ENCODE assay signal across 1 cellular context in genomic region chr9:129273941-129274709, GRCh38.
TF ChIP-seq lines count a peak whose summit lies in the region.

No MANE protein-coding gene starts in this region.

TF ChIP-seq in HepG2, 621 proteins besides CTCF, POLR2A, EP300 and RAD21 (continued from another document):
- TF ChIP-seq, protein P1, sequence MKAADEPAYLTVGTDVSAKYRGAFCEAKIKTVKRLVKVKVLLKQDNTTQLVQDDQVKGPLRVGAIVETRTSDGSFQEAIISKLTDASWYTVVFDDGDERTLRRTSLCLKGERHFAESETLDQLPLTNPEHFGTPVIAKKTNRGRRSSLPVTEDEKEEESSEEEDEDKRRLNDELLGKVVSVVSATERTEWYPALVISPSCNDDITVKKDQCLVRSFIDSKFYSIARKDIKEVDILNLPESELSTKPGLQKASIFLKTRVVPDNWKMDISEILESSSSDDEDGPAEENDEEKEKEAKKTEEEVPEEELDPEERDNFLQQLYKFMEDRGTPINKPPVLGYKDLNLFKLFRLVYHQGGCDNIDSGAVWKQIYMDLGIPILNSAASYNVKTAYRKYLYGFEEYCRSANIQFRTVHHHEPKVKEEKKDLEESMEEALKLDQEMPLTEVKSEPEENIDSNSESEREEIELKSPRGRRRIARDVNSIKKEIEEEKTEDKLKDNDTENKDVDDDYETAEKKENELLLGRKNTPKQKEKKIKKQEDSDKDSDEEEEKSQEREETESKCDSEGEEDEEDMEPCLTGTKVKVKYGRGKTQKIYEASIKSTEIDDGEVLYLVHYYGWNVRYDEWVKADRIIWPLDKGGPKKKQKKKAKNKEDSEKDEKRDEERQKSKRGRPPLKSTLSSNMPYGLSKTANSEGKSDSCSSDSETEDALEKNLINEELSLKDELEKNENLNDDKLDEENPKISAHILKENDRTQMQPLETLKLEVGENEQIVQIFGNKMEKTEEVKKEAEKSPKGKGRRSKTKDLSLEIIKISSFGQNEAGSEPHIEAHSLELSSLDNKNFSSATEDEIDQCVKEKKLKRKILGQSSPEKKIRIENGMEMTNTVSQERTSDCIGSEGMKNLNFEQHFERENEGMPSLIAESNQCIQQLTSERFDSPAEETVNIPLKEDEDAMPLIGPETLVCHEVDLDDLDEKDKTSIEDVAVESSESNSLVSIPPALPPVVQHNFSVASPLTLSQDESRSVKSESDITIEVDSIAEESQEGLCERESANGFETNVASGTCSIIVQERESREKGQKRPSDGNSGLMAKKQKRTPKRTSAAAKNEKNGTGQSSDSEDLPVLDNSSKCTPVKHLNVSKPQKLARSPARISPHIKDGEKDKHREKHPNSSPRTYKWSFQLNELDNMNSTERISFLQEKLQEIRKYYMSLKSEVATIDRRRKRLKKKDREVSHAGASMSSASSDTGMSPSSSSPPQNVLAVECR (CRISPR knock-in tag; IDR thresholded peaks at IDR 0.05; ENCODE audit: borderline replicate concordance) = no peak
- no peak for TF ChIP-seq SMARCE1 (IDR thresholded peaks at IDR 0.05; ENCODE audit: borderline replicate concordance)
- TF ChIP-seq HDAC1 (CRISPR knock-in tag; IDR thresholded peaks at IDR 0.05) = no peak
- TF ChIP-seq RXRA (CRISPR knock-in tag; IDR thresholded peaks at IDR 0.05) = no peak
- no peak for TF ChIP-seq ZNF614 (CRISPR knock-in tag; IDR thresholded peaks at IDR 0.05; ENCODE audit: borderline replicate concordance)
- no peak for TF ChIP-seq ZFP90 (CRISPR knock-in tag; IDR thresholded peaks at IDR 0.05; ENCODE audit: borderline replicate concordance)
- no peak for TF ChIP-seq ZNF569 (CRISPR knock-in tag; IDR thresholded peaks at IDR 0.05; ENCODE audit: borderline replicate concordance)
- no peak for TF ChIP-seq HOXA5 (CRISPR knock-in tag; IDR thresholded peaks at IDR 0.05)
- TF ChIP-seq CEBPG (CRISPR knock-in tag; IDR thresholded peaks at IDR 0.05) = no peak
